Comparison of ENCODE assay signal across 29 cellular contexts in the genomic region with DNA sequence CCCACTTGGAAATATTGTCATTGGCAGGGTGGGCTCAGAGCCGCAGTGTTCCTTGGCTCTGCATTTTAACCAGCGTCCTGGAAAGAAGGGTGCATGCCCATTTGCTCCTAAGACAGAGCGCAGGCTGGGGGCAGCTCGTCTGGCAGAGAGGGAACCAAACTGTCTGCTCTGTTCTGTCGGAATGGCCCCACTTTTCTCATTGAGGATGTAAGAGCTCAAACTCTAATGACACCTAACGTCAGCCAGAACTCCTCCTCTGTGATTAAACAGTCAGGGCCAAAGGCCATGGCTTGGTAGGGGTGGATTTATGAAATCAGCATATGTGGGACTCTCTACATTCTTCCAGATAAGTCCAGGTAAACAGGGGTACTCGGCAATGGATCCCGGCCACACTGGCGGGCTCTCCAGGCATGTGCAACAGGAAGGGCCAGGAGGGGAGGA. TPM values are rescaled to one million over a fixed set of nuclear protein-coding genes. Genes with fewer than 3 reads are reported as not detected.
"Had no signal": no experiment of that assay in that cellular context is flagged by ENCODE, and none has a peak within 500 bp of the region (broad histone marks: within the 10 kb centered on the region; RNA-seq: fewer than 3 reads in every experiment).

No MANE protein-coding gene starts in this region.

- DNase-seq: activated B cell treated with CpG ODN at 0.5 μM for 24 hours; activated CD4-positive, alpha-beta T cell treated with anti-CD3 and anti-CD28 coated beads, Interleukin-2, amount 50 U/mL, for 1 hour; activated CD8-positive, alpha-beta T cell treated with anti-CD3 and anti-CD28 coated beads for 36 hours; activated naive CD4-positive, alpha-beta T cell; activated T-cell treated with anti-CD3 and anti-CD28 coated beads, Interleukin-2, amount 50 U/mL, for 72 hours; anterior cingulate cortex; brain microvascular endothelial cell; caudate nucleus; dermis blood vessel endothelial cell; effector CD4-positive, alpha-beta T cell; esophagus squamous epithelium; foreskin melanocyte; heart right ventricle; mesendoderm; stimulated activated CD4-positive, alpha-beta T cell treated with anti-CD3 and anti-CD28 coated beads, Interleukin-1b, Interleukin-23, amount 100 ng/mL, for 48 hours; stimulated activated CD4-positive, alpha-beta T cell treated with anti-CD3 and anti-CD28 coated beads, Interleukin-4, amount 100 ng/mL, for 4 hours; stimulated activated CD8-positive, alpha-beta memory T cell treated with anti-CD3 and anti-CD28 coated beads, Interleukin-4, amount 100 ng/mL, for 48 hours; stimulated activated naive CD8-positive, alpha-beta T cell treated with anti-CD3 and anti-CD28 coated beads, Interleukin-15, amount 100 ng/mL, for 72 hours; substantia nigra; T-helper 1 cell; thyroid gland; upper lobe of right lung had no signal

- ATAC-seq: activated CD8-positive, alpha-beta T cell treated with anti-CD3 and anti-CD28 coated beads for 36 hours; activated naive CD4-positive, alpha-beta T cell treated with anti-CD3 and anti-CD28 coated beads, Interleukin-2, amount 50 U/mL, for 72 hours; activated T-cell treated with anti-CD3 and anti-CD28 coated beads, Interleukin-2, amount 50 U/mL, for 72 hours; natural killer cell treated with Interleukin-12 subunit alpha and Interleukin-12 subunit beta and Interleukin-15 and Interleukin-18, amount 100 ng/mL, for 72 hours; sciatic nerve; stimulated activated memory B cell treated with anti-CD40 and anti-IgM and Interleukin-4, amounts not matched to agents 10 μg/mL and 1 μg/mL and 100 μg/mL, for 72 hours; stimulated activated naive CD8-positive, alpha-beta T cell treated with anti-CD3 and anti-CD28 coated beads, Interleukin-15, amount 100 ng/mL, for 72 hours had no signal

- H3K36me3 ChIP-seq: brain microvascular endothelial cell, esophagus squamous epithelium, heart right ventricle, thyroid gland, upper lobe of right lung had no signal

- H3K4me3 ChIP-seq: esophagus squamous epithelium, heart right ventricle, lung, skin epidermis, thyroid gland, upper lobe of right lung had no signal

- H3K9me3 ChIP-seq: esophagus squamous epithelium, heart right ventricle, thyroid gland, upper lobe of right lung had no signal

- H3K27ac ChIP-seq: brain microvascular endothelial cell, epithelial cell of prostate, esophagus squamous epithelium, heart right ventricle, skin epidermis, thyroid gland, upper lobe of right lung had no signal

- H3K4me1 ChIP-seq: upper lobe of right lung had no signal

- H3K27me3 ChIP-seq: brain microvascular endothelial cell, esophagus squamous epithelium, thyroid gland, upper lobe of right lung had no signal

RNA-seq across cellular contexts. Expression of a gene that starts 18.1 kb away (rescaled TPM):
- total RNA-seq: natural killer cell treated with Interleukin-12 subunit alpha and Interleukin-12 subunit beta and Interleukin-15 and Interleukin-18, amount 100 ng/mL, for 72 hours had no signal
